ENCODE assay signal across 11 cellular contexts in genomic region chr1:204564835-204565234, GRCh38. TPM values are rescaled to one million over a fixed set of nuclear protein-coding genes. Genes with fewer than 3 reads are reported as not detected.
DNase-seq lines count a peak whose midpoint lies in the region; ATAC-seq and TF ChIP-seq lines count a peak whose summit lies in the region.
"Had no signal": no experiment of that assay in that cellular context is flagged by ENCODE, and none has a peak within 500 bp of the region (broad histone marks: within the 10 kb centered on the region; RNA-seq: fewer than 3 reads in every experiment).

No MANE protein-coding gene starts in this region.

- H2AFZ ChIP-seq in OCI-LY7 (ENCODE audit: low read length), result no peak overlapping the region

- CTCF ChIA-PET in activated CD4-positive, alpha-beta T cell treated with anti-CD3 and anti-CD28 coated beads, Interleukin-2, amount 10 ng/mL, durations not matched to agents 7 days and 5 days (lab: Charles Lee), result interaction anchor here (0.9 to 3.0 kb wide), 9 partner anchors 15 to 243 kb away, joined by 3 to 29 read pairs (median 8); no protein-coding TSS in a partner anchor
- CTCF ChIA-PET in OCI-LY7 (lab: Charles Lee; ENCODE audit: unreplicated experiment), result interaction anchor here (1.0 to 2.1 kb wide), 4 partner anchors 59 to 242 kb away, joined by 3 to 33 read pairs (median 14); no protein-coding TSS in a partner anchor

- peaks cover 51% of the 10 kb centered on the region for H3K4me1 ChIP-seq in OCI-LY7 (ENCODE audit: insufficient read depth, low read length, poor library complexity, severe bottlenecking)

- no peaks in the 10 kb centered on the region for H3K79me2 ChIP-seq in OCI-LY7 (ENCODE audit: insufficient read depth, low read depth, low read length)

- H3K4me3 Mint-ChIP-seq in activated CD4-positive, alpha-beta T cell treated with anti-CD3 and anti-CD28 coated beads, Interleukin-2, amount 10 ng/mL, durations not matched to agents 7 days and 5 days, result no peak overlapping the region
- H3K4me3 Mint-ChIP-seq in stimulated activated memory B cell treated with anti-CD40 and anti-IgM and Interleukin-4, amounts not matched to agents 10 μg/mL and 1 μg/mL and 100 μg/mL, for 72 hours, result no peak overlapping the region

- H3K27ac ChIP-seq in OCI-LY7 (ENCODE audit: low read depth, low read length, poor library complexity, severe bottlenecking), result peak overlapping the region; percentile 77
- H3K27ac ChIP-seq: epithelial cell of prostate, thoracic aorta had no signal

- peak; percentile 27 for DNase-seq in activated CD4-positive, alpha-beta T cell treated with anti-CD3 and anti-CD28 coated beads, Interleukin-2, amount 10 ng/mL, durations not matched to agents 7 days and 5 days
- DNase-seq in activated CD4-positive, alpha-beta T cell treated with anti-CD3 and anti-CD28 coated beads, Interleukin-2, amount 50 U/mL, for 1 hour, result no peak
- DNase-seq in OCI-LY7 (ENCODE audit: low spot score) (peak; percentile 88), kidney glomerular epithelial cell (lab: John Stamatoyannopoulos, UW) (no peak), G401 (ENCODE audit: low spot score) (no peak)
- no peak for DNase-seq in activated CD4-positive, CD25-positive, alpha-beta regulatory T cell (lab: John Stamatoyannopoulos, UW)
- DNase-seq: nucleus accumbens had no signal

- H3K9me3 Mint-ChIP-seq in activated CD4-positive, alpha-beta T cell treated with anti-CD3 and anti-CD28 coated beads, Interleukin-2, amount 10 ng/mL, durations not matched to agents 7 days and 5 days, result no peaks in the 10 kb centered on the region
- H3K9me3 Mint-ChIP-seq in stimulated activated memory B cell treated with anti-CD40 and anti-IgM and Interleukin-4, amounts not matched to agents 10 μg/mL and 1 μg/mL and 100 μg/mL, for 72 hours, result no peaks in the 10 kb centered on the region

- peaks cover 41% of the 10 kb centered on the region for H3K36me3 Mint-ChIP-seq in activated CD4-positive, alpha-beta T cell treated with anti-CD3 and anti-CD28 coated beads, Interleukin-2, amount 10 ng/mL, durations not matched to agents 7 days and 5 days (ENCODE audit: low read depth)
- H3K36me3 Mint-ChIP-seq in stimulated activated memory B cell treated with anti-CD40 and anti-IgM and Interleukin-4, amounts not matched to agents 10 μg/mL and 1 μg/mL and 100 μg/mL, for 72 hours, result peaks cover 58% of the 10 kb centered on the region

- no peak for TF ChIP-seq CTCF in OCI-LY7 (conservative IDR thresholded peaks at IDR 0.05; ENCODE audit: low read length)

- peak overlapping the region; percentile 10 for H3K4me3 ChIP-seq in OCI-LY7 (ENCODE audit: low read depth, low read length, poor library complexity, severe bottlenecking)
- H3K4me3 ChIP-seq: thoracic aorta had no signal

- no peaks in the 10 kb centered on the region for H4K20me1 ChIP-seq in OCI-LY7 (ENCODE audit: insufficient read depth, low read length)

- intact Hi-C loops in OCI-LY7 (cut with micrococcal nuclease; ENCODE audit: unreplicated experiment), result loop anchor here (1.0 to 10.0 kb wide), 6 partner anchors 36 to 242 kb away; partner anchors contain the start of gene PPP1R15B

- peak; percentile 76 for ATAC-seq in HG02588 (IDR thresholded peaks at IDR 0.05; ENCODE audit: unreplicated experiment)
- ATAC-seq in stimulated activated memory B cell treated with anti-CD40 and anti-IgM and Interleukin-4, amounts not matched to agents 10 μg/mL and 1 μg/mL and 100 μg/mL, for 72 hours, result peak; percentile 96

- peaks cover 68% of the 10 kb centered on the region for H3K4me1 Mint-ChIP-seq in activated CD4-positive, alpha-beta T cell treated with anti-CD3 and anti-CD28 coated beads, Interleukin-2, amount 10 ng/mL, durations not matched to agents 7 days and 5 days
- H3K4me1 Mint-ChIP-seq in stimulated activated memory B cell treated with anti-CD40 and anti-IgM and Interleukin-4, amounts not matched to agents 10 μg/mL and 1 μg/mL and 100 μg/mL, for 72 hours, result peaks cover 54% of the 10 kb centered on the region

- H3K9me2 ChIP-seq in OCI-LY7 (ENCODE audit: insufficient read depth, low read length), result no peaks in the 10 kb centered on the region

- peak overlapping the region; percentile 56 for H3K4me2 ChIP-seq in OCI-LY7 (ENCODE audit: low read length)

- BruUV-seq in OCI-LY7 (replicated peaks; lab: Mats Ljungman, UMichigan), result no TSS peak

- no peaks in the 10 kb centered on the region for H3K9me3 ChIP-seq in OCI-LY7 (ENCODE audit: low read length)
- H3K9me3 ChIP-seq: thoracic aorta had no signal

- in situ Hi-C loops in G401 (cut with HindIII; ENCODE audit: low sequenced_read_pairs), result no loop called here

- H3K36me3 ChIP-seq in OCI-LY7 (ENCODE audit: insufficient read depth, low read length), result peaks cover 60% of the 10 kb centered on the region

- H3K27ac Mint-ChIP-seq in activated CD4-positive, alpha-beta T cell treated with anti-CD3 and anti-CD28 coated beads, Interleukin-2, amount 10 ng/mL, durations not matched to agents 7 days and 5 days, result peak overlapping the region; percentile 75
- peak overlapping the region; percentile 21 for H3K27ac Mint-ChIP-seq in stimulated activated memory B cell treated with anti-CD40 and anti-IgM and Interleukin-4, amounts not matched to agents 10 μg/mL and 1 μg/mL and 100 μg/mL, for 72 hours

- POLR2A ChIA-PET in activated CD4-positive, alpha-beta T cell treated with anti-CD3 and anti-CD28 coated beads, Interleukin-2, amount 10 ng/mL, durations not matched to agents 7 days and 5 days (lab: Charles Lee), result no interaction called here
- POLR2A ChIA-PET in OCI-LY7 (lab: Charles Lee), result interaction anchor here (0.8 to 4.7 kb wide), 7 partner anchors 9 to 199 kb away, joined by 3 to 17 read pairs (median 4); partner anchors contain the start of gene MDM4

- no peaks in the 10 kb centered on the region for H3K27me3 Mint-ChIP-seq in activated CD4-positive, alpha-beta T cell treated with anti-CD3 and anti-CD28 coated beads, Interleukin-2, amount 10 ng/mL, durations not matched to agents 7 days and 5 days
- no peaks in the 10 kb centered on the region for H3K27me3 Mint-ChIP-seq in stimulated activated memory B cell treated with anti-CD40 and anti-IgM and Interleukin-4, amounts not matched to agents 10 μg/mL and 1 μg/mL and 100 μg/mL, for 72 hours

RNA-seq across cellular contexts. Expression of gene MDM4, which starts 48.6 kb away (rescaled TPM):
- total RNA-seq in activated CD4-positive, alpha-beta T cell treated with anti-CD3 and anti-CD28 coated beads, Interleukin-2, amount 10 ng/mL, durations not matched to agents 7 days and 5 days, result 10 to 100 TPM; 95.0 to 98.1 TPM
- 102 and 120 TPM in 2 replicates for total RNA-seq in OCI-LY7 (2014; rRNA removed; shearing (Covaris generic))
- 282 and 343 TPM in 2 replicates for total RNA-seq in OCI-LY7 (2022)
- 6.1 and 7.7 TPM in 2 replicates for total RNA-seq in G401 (2014; rRNA removed; shearing (Covaris generic))

Comparison
In these comparisons a context has a peak if more than half of its experiments do, and no peak if none do; other contexts are left out.
1. DNase-seq: peak in activated CD4-positive, alpha-beta T cell treated with anti-CD3 and anti-CD28 coated beads, Interleukin-2, amount 10 ng/mL, durations not matched to agents 7 days and 5 days (single experiment) and OCI-LY7 (single experiment); none in activated CD4-positive, alpha-beta T cell treated with anti-CD3 and anti-CD28 coated beads, Interleukin-2, amount 50 U/mL, for 1 hour (single experiment), kidney glomerular epithelial cell (single experiment), activated CD4-positive, CD25-positive, alpha-beta regulatory T cell (0 of 4) and G401 (single experiment).
2. RNA of gene MDM4, which starts 48.6 kb away (total RNA-seq): 102 to 343 TPM in OCI-LY7 and 95.0 to 98.1 TPM in activated CD4-positive, alpha-beta T cell treated with anti-CD3 and anti-CD28 coated beads, Interleukin-2, amount 10 ng/mL, durations not matched to agents 7 days and 5 days; 6.1 to 7.7 TPM in G401; every median in the first group is over 10 times any median in the second.